Comparison of ENCODE assay signal across 8 cellular contexts in the genomic region with DNA sequence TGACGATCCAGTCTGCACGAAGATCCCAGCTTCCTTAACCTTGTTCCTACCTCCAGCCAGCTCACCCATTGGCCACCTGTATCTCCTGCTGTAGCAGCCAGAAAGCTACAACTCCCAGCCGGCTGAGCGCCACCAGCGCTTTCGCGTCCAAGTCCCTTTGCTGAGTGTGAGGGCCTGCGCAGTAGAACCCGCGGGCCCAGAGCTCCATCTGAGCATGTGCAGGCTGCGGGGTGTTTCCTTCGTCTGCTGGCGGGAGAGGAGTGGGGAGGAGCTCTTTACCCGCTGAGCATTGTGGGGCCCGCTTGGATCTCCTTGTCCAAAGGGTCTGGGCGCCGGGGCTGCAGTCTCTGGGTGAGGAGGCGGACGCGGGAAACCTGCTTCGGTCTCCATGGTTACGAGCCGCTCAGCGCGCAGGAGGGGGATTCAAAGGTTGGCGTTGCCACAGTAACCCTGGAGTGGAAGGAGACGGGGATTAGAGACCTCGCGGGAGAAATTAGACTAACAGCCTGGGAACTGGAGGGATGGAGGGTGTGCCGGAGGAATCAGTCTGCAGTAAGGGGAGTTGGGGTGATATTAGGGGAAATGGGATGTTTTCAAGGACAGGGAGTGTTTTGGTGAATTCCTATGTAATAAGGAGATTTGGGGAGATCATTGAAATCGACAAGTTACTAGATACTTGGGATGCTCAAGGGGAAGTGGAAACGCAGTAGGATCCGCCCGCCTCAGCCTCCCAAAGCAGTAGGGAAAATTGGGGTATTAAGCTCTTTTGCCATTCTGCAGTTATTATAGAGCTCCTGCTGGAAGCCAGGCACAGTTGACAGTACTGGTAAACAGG. TPM values are rescaled to one million over a fixed set of nuclear protein-coding genes. Genes with fewer than 3 reads are reported as not detected.
A peak's percentile ranks its signal among the peaks of the same experiment; 100 is the strongest.
DNase-seq lines count a peak whose midpoint lies in the region; ATAC-seq lines count a peak whose summit lies in the region.

No MANE protein-coding gene starts in this region.

- H4K20me1 ChIP-seq in BLaER1: no peaks in the 10 kb centered on the region

- H3K36me3 ChIP-seq in BLaER1: peaks cover 19% of the 10 kb centered on the region; the same call in 1 of the 2 replicates

- H3K4me2 ChIP-seq in BLaER1: peak overlapping the region; percentile 97

- H3K9ac ChIP-seq in BLaER1: peak overlapping the region; percentile 82

- peaks cover 11% of the 10 kb centered on the region for H3K36me3 Mint-ChIP-seq in activated CD4-positive, alpha-beta T cell treated with anti-CD3 and anti-CD28 coated beads, Interleukin-2, amount 10 ng/mL, durations not matched to agents 24 days and 14 days (ENCODE audit: low read depth)

- H3K4me3 ChIP-seq in BLaER1: peak overlapping the region; percentile 79

- peak overlapping the region; percentile 66 for H3K27ac ChIP-seq in BLaER1

- H3K4me3 Mint-ChIP-seq in activated CD4-positive, alpha-beta T cell treated with anti-CD3 and anti-CD28 coated beads, Interleukin-2, amount 10 ng/mL, durations not matched to agents 24 days and 14 days: no peak overlapping the region

- intact Hi-C loops in activated CD4-positive, alpha-beta T cell treated with anti-CD3 and anti-CD28 coated beads, Interleukin-2, amount 10 ng/mL, durations not matched to agents 24 days and 14 days (cut with micrococcal nuclease): loop anchor here (1.0 kb wide), 2 partner anchors 34 to 56 kb away; partner anchors contain the start of genes LIG1 and ZSWIM9

- H3K9me3 Mint-ChIP-seq in activated CD4-positive, alpha-beta T cell treated with anti-CD3 and anti-CD28 coated beads, Interleukin-2, amount 10 ng/mL, durations not matched to agents 24 days and 14 days: no peaks in the 10 kb centered on the region

- H3K9me3 ChIP-seq in BLaER1: no peaks in the 10 kb centered on the region

- H3K27me3 Mint-ChIP-seq in activated CD4-positive, alpha-beta T cell treated with anti-CD3 and anti-CD28 coated beads, Interleukin-2, amount 10 ng/mL, durations not matched to agents 24 days and 14 days: no peaks in the 10 kb centered on the region

- no peak overlapping the region for H3K27ac Mint-ChIP-seq in activated CD4-positive, alpha-beta T cell treated with anti-CD3 and anti-CD28 coated beads, Interleukin-2, amount 10 ng/mL, durations not matched to agents 24 days and 14 days

- DNase-seq in NCI-H526 (lab: John Stamatoyannopoulos, UW) (peak; percentile 98 to 99), dedifferentiated amniotic fluid mesenchymal stem cell (ENCODE audit: extremely low spot score) (peak; percentile 95), left lobe of liver (ENCODE audit: low spot score) (peak; percentile 95)
- peak; percentile 98 for DNase-seq in activated CD4-positive, alpha-beta T cell treated with anti-CD3 and anti-CD28 coated beads, Interleukin-2, amount 10 ng/mL, durations not matched to agents 24 days and 14 days
- DNase-seq in stimulated activated CD4-positive, alpha-beta T cell treated with anti-CD3 and anti-CD28 coated beads, Interleukin-2, amount 100 ng/mL, for 24 hours: peak; percentile 92 to 93

- peaks cover 30% of the 10 kb centered on the region for H3K4me1 ChIP-seq in BLaER1

- no peaks in the 10 kb centered on the region for H3K27me3 ChIP-seq in BLaER1

- H3K4me1 Mint-ChIP-seq in activated CD4-positive, alpha-beta T cell treated with anti-CD3 and anti-CD28 coated beads, Interleukin-2, amount 10 ng/mL, durations not matched to agents 24 days and 14 days: peaks cover 14% of the 10 kb centered on the region

- ATAC-seq in GM19328 (IDR thresholded peaks at IDR 0.05; ENCODE audit: unreplicated experiment): peak; percentile 82
- ATAC-seq in HG03460 (IDR thresholded peaks at IDR 0.05; ENCODE audit: unreplicated experiment): peak; percentile 94
- peak; percentile 99 for ATAC-seq in left lobe of liver

RNA-seq across cellular contexts. Expression of gene ZSWIM9, which starts 33.5 kb away (rescaled TPM):
- 8.0 and 9.9 TPM in 2 replicates for total RNA-seq in activated CD4-positive, alpha-beta T cell treated with anti-CD3 and anti-CD28 coated beads, Interleukin-2, amount 10 ng/mL, durations not matched to agents 24 days and 14 days
- total RNA-seq in left lobe of liver: 3.2 TPM

RNA-seq across cellular contexts. Expression of gene LIG1, which starts 33.9 kb away (rescaled TPM):
- total RNA-seq in activated CD4-positive, alpha-beta T cell treated with anti-CD3 and anti-CD28 coated beads, Interleukin-2, amount 10 ng/mL, durations not matched to agents 24 days and 14 days: 138 and 144 TPM in 2 replicates
- 9.8 TPM for total RNA-seq in left lobe of liver

RNA-seq across cellular contexts. Expression of gene CARD8, which starts 51.7 kb away (rescaled TPM):
- 125 and 127 TPM in 2 replicates for total RNA-seq in activated CD4-positive, alpha-beta T cell treated with anti-CD3 and anti-CD28 coated beads, Interleukin-2, amount 10 ng/mL, durations not matched to agents 24 days and 14 days
- 17.4 TPM for total RNA-seq in left lobe of liver

Comparison
In these comparisons a context has a peak if more than half of its experiments do, and no peak if none do; other contexts are left out.
1. Peak in every context shown above with its lines: DNase-seq, ATAC-seq, H3K4me3 ChIP-seq and H3K27ac ChIP-seq.
2. RNA of gene LIG1, which starts 33.9 kb away (total RNA-seq): 138 to 144 TPM in activated CD4-positive, alpha-beta T cell treated with anti-CD3 and anti-CD28 coated beads, Interleukin-2, amount 10 ng/mL, durations not matched to agents 24 days and 14 days; 9.8 TPM in left lobe of liver (single experiment); every median in the first group is over 10 times any median in the second.